15 cellular contexts compared by ENCODE assay signal in the genomic region with DNA sequence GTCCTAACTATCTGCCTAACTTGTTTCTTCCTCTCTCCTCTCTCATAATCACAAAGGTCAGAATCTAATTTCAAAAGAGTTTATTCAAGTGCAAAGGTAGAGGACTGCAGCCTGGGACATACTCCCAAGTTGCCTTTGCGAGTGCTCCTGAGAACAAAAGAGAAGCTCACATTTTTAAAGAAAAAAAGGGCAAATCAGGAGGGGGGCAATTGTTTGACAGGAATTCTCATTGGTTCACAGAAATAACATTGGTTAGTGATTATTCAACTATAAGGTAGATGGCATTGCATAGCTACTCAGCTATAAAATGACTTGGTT.
DNase-seq lines count a peak whose midpoint lies in the region; ATAC-seq, FAIRE-seq and TF ChIP-seq lines count a peak whose summit lies in the region.
"Had no signal": no experiment of that assay in that cellular context is flagged by ENCODE, and none has a peak within 500 bp of the region (broad histone marks: within the 10 kb centered on the region; RNA-seq: fewer than 3 reads in every experiment).

No MANE protein-coding gene starts in this region.

- TF ChIP-seq POLR2A in H1 (IDR thresholded peaks at IDR 0.05; ENCODE audit: control extremely low read depth in 1 of 2, low read depth in 2 of 2, low read length in 2 of 2) = no peak
- no peak for TF ChIP-seq POLR2A in esophagus squamous epithelium (IDR thresholded peaks at IDR 0.05)

- TF ChIP-seq RAD21 in H1 (IDR thresholded peaks at IDR 0.05 in 1 of 2, conservative IDR thresholded peaks at IDR 0.05 in 1 of 2; ENCODE audit: low read depth in 2 of 2, low read length in 2 of 2) = no peak

- H3K4me3 ChIP-seq in HUES64 (ENCODE audit: low read length) (no peak overlapping the region), H1 (ENCODE audit: extremely low read depth in 1 of 4, insufficient read depth in 2 of 4, low read depth in 3 of 4, low read length in 4 of 4) (0 out of 8 replicates have a peak overlapping the region, but pooled peaks of 1 of the 4 experiments have one; percentile 0), iPS-20b (ENCODE audit: low read length) (peak overlapping the region; percentile 24; the same call in 1 of the 2 replicates), smooth muscle cell (no peak overlapping the region), trophoblast cell (ENCODE audit: low read depth, low read length) (no peak overlapping the region), esophagus squamous epithelium (no peak overlapping the region)

- H2AFZ ChIP-seq in H1 (ENCODE audit: low read length) (no peak overlapping the region), smooth muscle cell (ENCODE audit: low read depth) (peak overlapping the region; percentile 0), trophoblast cell (ENCODE audit: insufficient read depth, low read length, poor library complexity) (no peak overlapping the region)

- ATAC-seq in GM18909 (IDR thresholded peaks at IDR 0.05; ENCODE audit: poor library complexity, unreplicated experiment) = no peak
- ATAC-seq: CD8-positive, alpha-beta T cell had no signal

- H3K9ac ChIP-seq in HUES64 (ENCODE audit: low read depth, low read length) (no peak overlapping the region), H1 (replicated peaks in 1 of 4; ENCODE audit: extremely low read depth in 1 of 4, low read depth in 3 of 4, low read length in 3 of 4) (no peak overlapping the region), iPS-20b (ENCODE audit: low read depth, low read length) (0 out of 2 replicates have a peak overlapping the region, but pooled peaks have one; percentile 43), smooth muscle cell (ENCODE audit: low read depth) (no peak overlapping the region), trophoblast cell (ENCODE audit: low read length) (no peak overlapping the region)

- 0 out of 2 replicates have a peak, but pooled peaks cover 4% of the 10 kb centered on the region for H3K4me1 ChIP-seq in HUES64 (ENCODE audit: insufficient read depth, low read length)
- H3K4me1 ChIP-seq in H1 (replicated peaks in 1 of 4; ENCODE audit: control insufficient read depth in 3 of 4, insufficient read depth in 4 of 4, low read length in 3 of 4) = peaks cover 9 to 39% (median 16%) of the 10 kb centered on the region in 4 experiments; a peak in 6 of 7 replicates
- peaks cover 14% of the 10 kb centered on the region for H3K4me1 ChIP-seq in iPS-20b (ENCODE audit: insufficient read depth, low read length)
- no peaks in the 10 kb centered on the region for H3K4me1 ChIP-seq in smooth muscle cell (ENCODE audit: low read depth)
- H3K4me1 ChIP-seq in trophoblast cell (ENCODE audit: control insufficient read depth in 1 of 2, insufficient read depth in 2 of 2, low read length in 2 of 2) = peaks cover 2 to 5% of the 10 kb centered on the region in 2 experiments
- peaks cover 0 to 6% (median 0%) of the 10 kb centered on the region in 3 donors for H3K4me1 ChIP-seq in esophagus squamous epithelium

- no peak overlapping the region for H2BK120ac ChIP-seq in H1 (replicated peaks; ENCODE audit: low read depth, low read length)
- H2BK120ac ChIP-seq in trophoblast cell (ENCODE audit: insufficient read depth, low read length, poor library complexity) = no peak overlapping the region

- H3K14ac ChIP-seq in H1 (ENCODE audit: insufficient read length) (no peak overlapping the region), trophoblast cell (ENCODE audit: low read length) (no peak overlapping the region)

- WGBS in HUES64 = 41% methylated on average over 1 of the region's 1 CpG
- 0% methylated on average over 1 of the region's 1 CpG; no CpG with 5 or more reads in 1 of the 2 experiments for WGBS in H1 (ENCODE audit: extremely low coverage in 1 of 2, insufficient coverage in 1 of 2, insufficient read length in 1 of 2, insufficient replicate concordance in 2 of 2, low coverage in 1 of 2, low lambda C conversion rate in 2 of 2, missing lambda C conversion rate in 1 of 2), 2 experiments
- 79% methylated on average over 1 of the region's 1 CpG for WGBS in smooth muscle cell (ENCODE audit: low lambda C conversion rate)
- WGBS in trophoblast cell (ENCODE audit: extremely low coverage, insufficient coverage, insufficient read length) = no CpG with 5 or more reads among the region's 1 CpG
- WGBS in esophagus squamous epithelium, 2 donors = 88 to 100% methylated on average over 1 of the region's 1 CpG

- H3K4ac ChIP-seq in H1 (replicated peaks; ENCODE audit: insufficient read length, low read depth, low read length) = no peak overlapping the region
- no peak overlapping the region for H3K4ac ChIP-seq in trophoblast cell (ENCODE audit: low read depth, low read length)

- peaks cover 49% of the 10 kb centered on the region for H3K9me3 ChIP-seq in HUES64 (ENCODE audit: insufficient read depth, low read depth, low read length)
- H3K9me3 ChIP-seq in H1 (ENCODE audit: insufficient read depth in 2 of 2, low read depth in 1 of 2, low read length in 1 of 2) = peaks cover 12 to 18% of the 10 kb centered on the region in 2 experiments; a peak in 2 of 4 replicates
- H3K9me3 ChIP-seq in iPS-20b (ENCODE audit: insufficient read depth, low read depth, low read length) = peaks cover 37% of the 10 kb centered on the region
- H3K9me3 ChIP-seq in smooth muscle cell (replicated peaks; ENCODE audit: low read depth) = no peaks in the 10 kb centered on the region
- no peaks in the 10 kb centered on the region for H3K9me3 ChIP-seq in trophoblast cell (ENCODE audit: insufficient read depth, low read depth, low read length)
- peaks cover 0 to 12% (median 0%) of the 10 kb centered on the region in 3 donors for H3K9me3 ChIP-seq in esophagus squamous epithelium

- TF ChIP-seq CTCF in H1 (IDR thresholded peaks at IDR 0.05; ENCODE audit: control extremely low read depth in 1 of 3, insufficient read depth in 1 of 3, low read depth in 1 of 3, low read length in 3 of 3) (no peak), smooth muscle cell (IDR thresholded peaks at IDR 0.05; ENCODE audit: borderline replicate concordance, insufficient read depth, poor library complexity, severe bottlenecking) (no peak), endothelial cell (IDR thresholded peaks at IDR 0.05; ENCODE audit: unreplicated experiment) (no peak), esophagus squamous epithelium (IDR thresholded peaks at IDR 0.05) (no peak)

- CTCF ChIA-PET in H1 (lab: Charles Lee; ENCODE audit: partially characterized antibody) = interaction anchor here (1.0 to 1.4 kb wide), 5 partner anchors 9 to 55 kb away, joined by 3 to 4 read pairs (median 3); no protein-coding TSS in a partner anchor

- no peak overlapping the region for H3K18ac ChIP-seq in H1 (ENCODE audit: extremely low read depth, low read length)
- no peak overlapping the region for H3K18ac ChIP-seq in trophoblast cell (ENCODE audit: low read length)

- peaks cover 1% of the 10 kb centered on the region for H3K27me3 Mint-ChIP-seq in endothelial cell (ENCODE audit: unreplicated experiment)

- peak overlapping the region; percentile 75 for H3K27ac ChIP-seq in HUES64 (ENCODE audit: low read depth, low read length)
- H3K27ac ChIP-seq in H1 (ENCODE audit: low read depth, low read length) = no peak overlapping the region; the same call in 1 of the 2 replicates
- no peak overlapping the region for H3K27ac ChIP-seq in iPS-20b (ENCODE audit: low read length)
- H3K27ac ChIP-seq in smooth muscle cell (ENCODE audit: low read depth) = no peak overlapping the region
- no peak overlapping the region for H3K27ac ChIP-seq in trophoblast cell (ENCODE audit: low read depth, low read length)
- H3K27ac ChIP-seq in esophagus squamous epithelium = no peak overlapping the region

- no peak overlapping the region for H4K12ac ChIP-seq in trophoblast cell (ENCODE audit: low read depth, low read length)

- peak in 1 of 2 experiments; percentile 29 for DNase-seq in H1 (ENCODE audit: low read depth in 1 of 2, low spot score in 2 of 2)
- no peak for DNase-seq in smooth muscle cell (lab: John Stamatoyannopoulos, UW; ENCODE audit: unreplicated experiment)
- DNase-seq in endothelial cell (ENCODE audit: low spot score) = no peak
- DNase-seq in trophoblast cell = no peak
- no peak for DNase-seq in esophagus squamous epithelium (lab: John Stamatoyannopoulos, UW)
- DNase-seq: CD8-positive, alpha-beta T cell; COR-L47; DND-41; GF-D8; H7; KBM-7 had no signal

- POLR2A ChIA-PET in H1 (lab: Charles Lee; ENCODE audit: partially characterized antibody) = interaction anchor here (0.6 to 1.1 kb wide), 4 partner anchors 8 to 184 kb away, joined by 3 to 4 read pairs (median 3); no protein-coding TSS in a partner anchor

- FAIRE-seq in H1 (lab: Jason Lieb, UNC) = peak; percentile 13

- H3K56ac ChIP-seq in H1 (replicated peaks; ENCODE audit: insufficient read length, low read depth, low read length) = no peak overlapping the region

- no peak overlapping the region for H3K4me3 Mint-ChIP-seq in endothelial cell (ENCODE audit: unreplicated experiment)
- H3K4me3 Mint-ChIP-seq: CD14-positive monocyte; CD8-positive, alpha-beta T cell had no signal

- no peak overlapping the region for H3K23ac ChIP-seq in H1 (ENCODE audit: insufficient read length)
- H3K23ac ChIP-seq in trophoblast cell (ENCODE audit: low read length) = no peak overlapping the region

- no peak overlapping the region for H4K8ac ChIP-seq in H1 (ENCODE audit: extremely low read depth, insufficient read depth, low read length)
- no peak overlapping the region for H4K8ac ChIP-seq in trophoblast cell (ENCODE audit: low read depth, low read length)

- no peaks in the 10 kb centered on the region for H3F3A ChIP-seq in smooth muscle cell (ENCODE audit: low read depth)

- H3K36me3 Mint-ChIP-seq in endothelial cell (ENCODE audit: low read depth, unreplicated experiment) = peaks cover 18% of the 10 kb centered on the region
- H3K36me3 Mint-ChIP-seq: CD14-positive monocyte; CD8-positive, alpha-beta T cell had no signal

- no peak overlapping the region for H4K91ac ChIP-seq in H1 (replicated peaks; ENCODE audit: insufficient read length, low read length)
- no peak overlapping the region for H4K91ac ChIP-seq in trophoblast cell (ENCODE audit: low read depth, low read length)

- intact Hi-C loops in esophagus squamous epithelium (cut with DNase I) = no loop called here

- H4K20me1 ChIP-seq in H1 (replicated peaks in 1 of 2; ENCODE audit: control insufficient read depth in 1 of 2, insufficient read depth in 2 of 2, low read length in 2 of 2) = no peaks in the 10 kb centered on the region
- H4K20me1 ChIP-seq in smooth muscle cell (ENCODE audit: low read depth) = no peaks in the 10 kb centered on the region

- no peak overlapping the region for H2BK15ac ChIP-seq in H1 (ENCODE audit: low read length)

- H3K79me2 ChIP-seq in H1 (ENCODE audit: control insufficient read depth in 1 of 2, insufficient read depth in 2 of 2, low read length in 2 of 2) (no peaks in the 10 kb centered on the region), smooth muscle cell (ENCODE audit: low read depth) (no peaks in the 10 kb centered on the region), trophoblast cell (ENCODE audit: control insufficient read depth, insufficient read depth, low read length, poor library complexity) (no peaks in the 10 kb centered on the region)

- H2AK5ac ChIP-seq in H1 (ENCODE audit: low read depth, low read length) (no peak overlapping the region), trophoblast cell (ENCODE audit: low read length) (no peak overlapping the region)

- H4K5ac ChIP-seq in H1 (ENCODE audit: insufficient read length, low read depth, low read length) = peak overlapping the region; percentile 75

- H3K4me2 ChIP-seq in H1 (ENCODE audit: insufficient read depth in 1 of 2, low read depth in 2 of 2, low read length in 2 of 2) (peak overlapping the region in 1 of 2 experiments; percentile 15; a peak in 1 of 4 replicates), smooth muscle cell (no peak overlapping the region), trophoblast cell (ENCODE audit: low read length) (no peak overlapping the region)

- H3K27me3 ChIP-seq in HUES64 (ENCODE audit: insufficient read depth, low read length) = no peaks in the 10 kb centered on the region
- H3K27me3 ChIP-seq in H1 (replicated peaks in 1 of 4; ENCODE audit: control insufficient read depth in 3 of 4, extremely low read depth in 1 of 4, insufficient read depth in 3 of 4, low read length in 3 of 4) = peaks cover 0 to 3% (median 0%) of the 10 kb centered on the region in 4 experiments; a peak in 1 of 7 replicates
- no peaks in the 10 kb centered on the region for H3K27me3 ChIP-seq in iPS-20b (ENCODE audit: insufficient read depth, low read length)
- H3K27me3 ChIP-seq in smooth muscle cell (ENCODE audit: low read depth) = no peaks in the 10 kb centered on the region
- no peaks in the 10 kb centered on the region for H3K27me3 ChIP-seq in trophoblast cell (ENCODE audit: insufficient read depth, low read length)
- H3K27me3 ChIP-seq in esophagus squamous epithelium = no peaks in the 10 kb centered on the region

- H3K4me1 Mint-ChIP-seq in endothelial cell (ENCODE audit: unreplicated experiment) = no peaks in the 10 kb centered on the region
- H3K4me1 Mint-ChIP-seq: CD14-positive monocyte had no signal

- H2BK20ac ChIP-seq in H1 (ENCODE audit: low read length) = no peak overlapping the region

- H3K23me2 ChIP-seq in H1 (ENCODE audit: low read depth, low read length) = no peaks in the 10 kb centered on the region

- H2BK12ac ChIP-seq in H1 (ENCODE audit: low read depth, low read length) (no peak overlapping the region), trophoblast cell (ENCODE audit: low read length) (no peak overlapping the region)

- no peak for TF ChIP-seq EP300 in H1 (IDR thresholded peaks at IDR 0.05; ENCODE audit: borderline replicate concordance in 1 of 2, low read depth in 2 of 2, low read length in 2 of 2)

- peaks cover 10% of the 10 kb centered on the region for H3K9me3 Mint-ChIP-seq in endothelial cell (ENCODE audit: unreplicated experiment)

- H3K36me3 ChIP-seq in HUES64 (ENCODE audit: insufficient read depth, low read length) = peaks cover 3% of the 10 kb centered on the region; the same call in 1 of the 2 replicates
- H3K36me3 ChIP-seq in H1 (ENCODE audit: control insufficient read depth in 2 of 4, insufficient read depth in 4 of 4, low read length in 3 of 4) = peaks cover 0 to 10% (median 4%) of the 10 kb centered on the region in 4 experiments; a peak in 2 of 8 replicates
- peaks cover 5% of the 10 kb centered on the region; the same call in 1 of the 2 replicates for H3K36me3 ChIP-seq in iPS-20b (ENCODE audit: insufficient read depth, low read depth, low read length)
- H3K36me3 ChIP-seq in smooth muscle cell (ENCODE audit: low read depth) = no peaks in the 10 kb centered on the region
- H3K36me3 ChIP-seq in trophoblast cell (ENCODE audit: control insufficient read depth in 1 of 2, insufficient read depth in 2 of 2, low read length in 2 of 2) = no peaks in the 10 kb centered on the region
- no peaks in the 10 kb centered on the region for H3K36me3 ChIP-seq in esophagus squamous epithelium

- H3K27ac Mint-ChIP-seq in endothelial cell (ENCODE audit: unreplicated experiment) = no peak overlapping the region
- H3K27ac Mint-ChIP-seq: CD14-positive monocyte; CD8-positive, alpha-beta T cell had no signal

- H2BK5ac ChIP-seq in H1 (ENCODE audit: low read depth, low read length) (peak overlapping the region; percentile 85; the same call in 1 of the 2 replicates), trophoblast cell (ENCODE audit: low read depth, low read length, poor library complexity) (no peak overlapping the region)

- no peaks in the 10 kb centered on the region for H3K79me1 ChIP-seq in H1 (ENCODE audit: low read depth, low read length)
- peaks cover 22% of the 10 kb centered on the region for H3K79me1 ChIP-seq in trophoblast cell (ENCODE audit: low read length)
